Comparison of ENCODE assay signal across 1 cellular context in the genomic region with DNA sequence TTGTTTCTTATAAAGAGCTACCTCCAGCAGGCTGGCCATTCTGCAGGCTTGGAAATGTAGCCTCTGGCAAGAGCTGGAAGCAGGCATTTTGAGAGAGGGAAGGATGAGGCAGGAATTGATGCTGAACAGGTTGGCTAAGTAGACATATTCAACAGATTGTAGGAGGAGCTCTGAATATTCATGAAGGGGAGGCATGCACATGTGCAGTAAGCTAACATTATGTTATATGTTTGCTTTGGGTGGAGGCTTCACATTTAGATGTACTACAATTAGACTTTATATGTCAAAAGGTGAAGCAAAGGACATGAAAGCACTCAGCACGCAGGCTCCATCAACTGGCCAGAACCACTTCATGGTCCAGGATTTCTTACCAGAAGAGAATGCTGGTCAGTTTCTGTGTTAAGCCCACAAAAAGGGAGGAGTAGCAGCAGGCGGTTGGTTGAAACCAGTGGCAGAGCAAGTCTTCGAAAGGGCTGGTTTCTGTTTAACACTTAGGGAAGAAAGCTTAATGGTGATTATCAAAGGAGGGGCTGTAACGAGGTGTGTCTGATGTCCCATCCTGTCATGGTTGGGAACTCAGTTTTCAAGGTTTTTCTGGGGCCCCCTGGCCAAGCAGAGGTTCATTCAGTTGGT.
TF ChIP-seq lines count a peak whose summit lies in the region.

No MANE protein-coding gene starts in this region.

TF ChIP-seq in GM23338, 12 proteins besides CTCF, POLR2A, EP300 and RAD21:
- TF ChIP-seq ZNF462 (CRISPR knock-in tag; IDR thresholded peaks at IDR 0.05) (no peak), ZNF331 (CRISPR knock-in tag; IDR thresholded peaks at IDR 0.05; ENCODE audit: low read depth) (no peak), NANOG (IDR thresholded peaks at IDR 0.05; ENCODE audit: borderline replicate concordance) (no peak), POLR2AphosphoS5 (IDR thresholded peaks at IDR 0.05; ENCODE audit: low read depth) (no peak), EZH2 (IDR thresholded peaks at IDR 0.05; ENCODE audit: low read depth, unreplicated experiment) (no peak), CREB1 (CRISPR knock-in tag; IDR thresholded peaks at IDR 0.05; ENCODE audit: low read depth) (no peak), STAT1 (IDR thresholded peaks at IDR 0.05; ENCODE audit: unreplicated experiment) (no peak), EZH2phosphoT487 (IDR thresholded peaks at IDR 0.05; ENCODE audit: unreplicated experiment) (no peak), ETS1 (IDR thresholded peaks at IDR 0.05) (no peak), ZNF114 (CRISPR knock-in tag; IDR thresholded peaks at IDR 0.05) (no peak), JUNB (IDR thresholded peaks at IDR 0.05; ENCODE audit: unreplicated experiment) (no peak)
- TF ChIP-seq, protein P1, sequence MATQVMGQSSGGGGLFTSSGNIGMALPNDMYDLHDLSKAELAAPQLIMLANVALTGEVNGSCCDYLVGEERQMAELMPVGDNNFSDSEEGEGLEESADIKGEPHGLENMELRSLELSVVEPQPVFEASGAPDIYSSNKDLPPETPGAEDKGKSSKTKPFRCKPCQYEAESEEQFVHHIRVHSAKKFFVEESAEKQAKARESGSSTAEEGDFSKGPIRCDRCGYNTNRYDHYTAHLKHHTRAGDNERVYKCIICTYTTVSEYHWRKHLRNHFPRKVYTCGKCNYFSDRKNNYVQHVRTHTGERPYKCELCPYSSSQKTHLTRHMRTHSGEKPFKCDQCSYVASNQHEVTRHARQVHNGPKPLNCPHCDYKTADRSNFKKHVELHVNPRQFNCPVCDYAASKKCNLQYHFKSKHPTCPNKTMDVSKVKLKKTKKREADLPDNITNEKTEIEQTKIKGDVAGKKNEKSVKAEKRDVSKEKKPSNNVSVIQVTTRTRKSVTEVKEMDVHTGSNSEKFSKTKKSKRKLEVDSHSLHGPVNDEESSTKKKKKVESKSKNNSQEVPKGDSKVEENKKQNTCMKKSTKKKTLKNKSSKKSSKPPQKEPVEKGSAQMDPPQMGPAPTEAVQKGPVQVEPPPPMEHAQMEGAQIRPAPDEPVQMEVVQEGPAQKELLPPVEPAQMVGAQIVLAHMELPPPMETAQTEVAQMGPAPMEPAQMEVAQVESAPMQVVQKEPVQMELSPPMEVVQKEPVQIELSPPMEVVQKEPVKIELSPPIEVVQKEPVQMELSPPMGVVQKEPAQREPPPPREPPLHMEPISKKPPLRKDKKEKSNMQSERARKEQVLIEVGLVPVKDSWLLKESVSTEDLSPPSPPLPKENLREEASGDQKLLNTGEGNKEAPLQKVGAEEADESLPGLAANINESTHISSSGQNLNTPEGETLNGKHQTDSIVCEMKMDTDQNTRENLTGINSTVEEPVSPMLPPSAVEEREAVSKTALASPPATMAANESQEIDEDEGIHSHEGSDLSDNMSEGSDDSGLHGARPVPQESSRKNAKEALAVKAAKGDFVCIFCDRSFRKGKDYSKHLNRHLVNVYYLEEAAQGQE (IDR thresholded peaks at IDR 0.05; ENCODE audit: unreplicated experiment), result no peak
